ENCODE assay signal across 21 cellular contexts in genomic region chr2:30073523-30073922, GRCh38.
"Had no signal": no experiment of that assay in that cellular context is flagged by ENCODE, and none has a peak within 500 bp of the region (broad histone marks: within the 10 kb centered on the region; RNA-seq: fewer than 3 reads in every experiment).

No MANE protein-coding gene starts in this region.

- H3K36me3 ChIP-seq: esophagus squamous epithelium, prostate gland, right atrium auricular region, sigmoid colon, stomach, thyroid gland had no signal

- H3K4me1 ChIP-seq: esophagus squamous epithelium, prostate gland, sigmoid colon, stomach, thyroid gland had no signal

- H3K9me3 ChIP-seq: esophagus squamous epithelium, prostate gland, right atrium auricular region, sigmoid colon, stomach, thyroid gland had no signal

- FAIRE-seq: endothelial cell of umbilical vein, frontal cortex, keratinocyte had no signal

- H3K27ac ChIP-seq: coronary artery, esophagus squamous epithelium, prostate gland, right atrium auricular region, sigmoid colon, stomach, thyroid gland had no signal

- H3K27me3 ChIP-seq: right atrium auricular region, thyroid gland had no signal

- ATAC-seq: naive thymus-derived CD8-positive, alpha-beta T cell; stimulated activated effector memory CD8-positive, alpha-beta T cell treated with anti-CD3 and anti-CD28 coated beads, Interleukin-12 subunit alpha, Interleukin-12 subunit beta, amount 100 ng/mL, for 72 hours had no signal

- DNase-seq: dermis blood vessel endothelial cell; effector memory CD4-positive, alpha-beta T cell; esophagus squamous epithelium; mesenchymal stem cell; naive thymus-derived CD8-positive, alpha-beta T cell; nephron progenitor cell; nucleus accumbens; sigmoid colon; stimulated activated CD4-positive, alpha-beta T cell treated with anti-CD3 and anti-CD28 coated beads, Interleukin-2, amount 100 ng/mL, for 24 hours; stimulated activated CD4-positive, alpha-beta T cell treated with anti-CD3 and anti-CD28 coated beads, Interleukin-4, amount 100 ng/mL, for 24 hours; stimulated activated naive CD4-positive, alpha-beta T cell treated with Interleukin-2 at 50 U/mL for 16 hours; stomach; thyroid gland; trophoblast cell had no signal

- H3K4me3 ChIP-seq: coronary artery, esophagus squamous epithelium, prostate gland, right atrium auricular region, sigmoid colon, stomach, thyroid gland had no signal
